Comparison of ENCODE assay signal across 7 cellular contexts in genomic region chr6:43020847-43021246, GRCh38. TPM values are rescaled to one million over a fixed set of nuclear protein-coding genes. Genes with fewer than 3 reads are reported as not detected.
DNase-seq lines count a peak whose midpoint lies in the region; ATAC-seq and TF ChIP-seq lines count a peak whose summit lies in the region.

No MANE protein-coding gene starts in this region.

- H3K9me3 Mint-ChIP-seq in HFFc6 = no peaks in the 10 kb centered on the region

- peak overlapping the region; percentile 66 for H3K4me2 ChIP-seq in SU-DHL-6 (ENCODE audit: low read depth, low read length, poor library complexity, severe bottlenecking)

- H3K36me3 ChIP-seq in SU-DHL-6 (ENCODE audit: low read length) (peaks cover 10% of the 10 kb centered on the region), gastroesophageal sphincter (peaks cover 0 to 69% of the 10 kb centered on the region in 2 donors)

- no peaks in the 10 kb centered on the region; the same call in none of the 2 replicates for H3K27me3 Mint-ChIP-seq in HFFc6 (ENCODE audit: insufficient read depth)

- TF ChIP-seq CTCF in HFFc6 (IDR thresholded peaks at IDR 0.05) = no peak
- no peak for TF ChIP-seq CTCF in SU-DHL-6 (IDR thresholded peaks at IDR 0.05; ENCODE audit: insufficient read depth, low read length, poor library complexity, severe bottlenecking)
- TF ChIP-seq CTCF in gastroesophageal sphincter (IDR thresholded peaks at IDR 0.05) = no peak

- H3K9ac ChIP-seq in SU-DHL-6 (ENCODE audit: low read length) = peak overlapping the region; percentile 91

- H3K9me3 ChIP-seq in SU-DHL-6 (ENCODE audit: insufficient read depth, low read length) (no peaks in the 10 kb centered on the region), gastroesophageal sphincter (no peaks in the 10 kb centered on the region)

- ATAC-seq in gastroesophageal sphincter = no peak
- no peak for ATAC-seq in HG03378 (IDR thresholded peaks at IDR 0.05; ENCODE audit: unreplicated experiment)
- no peak for ATAC-seq in HG03108 (IDR thresholded peaks at IDR 0.05; ENCODE audit: unreplicated experiment)
- no peak for ATAC-seq in HG03571 (IDR thresholded peaks at IDR 0.05; ENCODE audit: unreplicated experiment)

- H3K4me1 Mint-ChIP-seq in HFFc6 (ENCODE audit: low read depth) = peaks cover 39% of the 10 kb centered on the region

- H3K4me3 Mint-ChIP-seq in HFFc6 = peak overlapping the region; percentile 100

- no peak for TF ChIP-seq EP300 in gastroesophageal sphincter (IDR thresholded peaks at IDR 0.05)

- peaks cover 47% of the 10 kb centered on the region for H3K79me2 ChIP-seq in SU-DHL-6 (ENCODE audit: insufficient read depth, low read length)

- no peaks in the 10 kb centered on the region for H3K27me3 ChIP-seq in SU-DHL-6 (ENCODE audit: low read length)
- H3K27me3 ChIP-seq in gastroesophageal sphincter = no peaks in the 10 kb centered on the region

- H3F3A ChIP-seq in SU-DHL-6 (ENCODE audit: insufficient read depth) = peaks cover 20% of the 10 kb centered on the region

- WGBS in gastroesophageal sphincter (ENCODE audit: low coverage in 1 of 2), 2 donors = 40% methylated on average over 1 of the region's 5 CpGs; no CpG with 5 or more reads in 1 of the 2 donors

- H3K27ac ChIP-seq in SU-DHL-6 (ENCODE audit: low read depth, low read length) = peak overlapping the region; percentile 85
- peak overlapping the region; percentile 34 to 94 (median 90) for H3K27ac ChIP-seq in gastroesophageal sphincter

- peak overlapping the region; percentile 71 for H2AFZ ChIP-seq in SU-DHL-6 (ENCODE audit: low read depth, low read length, severe bottlenecking)

- H3K27ac Mint-ChIP-seq in HFFc6 = peak overlapping the region; percentile 66

- H3K9me2 ChIP-seq in SU-DHL-6 (replicated peaks; ENCODE audit: insufficient read depth, low read length) = no peaks in the 10 kb centered on the region

- H4K20me1 ChIP-seq in SU-DHL-6 (ENCODE audit: low read depth, low read length) = no peaks in the 10 kb centered on the region

- DNase-seq in HFFc6 (no peak), skeletal muscle cell (ENCODE audit: low read depth) (no peak)

- peak overlapping the region; percentile 93 for H3K4me3 ChIP-seq in SU-DHL-6 (ENCODE audit: insufficient read depth, low read length, poor library complexity, severe bottlenecking)
- peak overlapping the region; percentile 63 to 86 for H3K4me3 ChIP-seq in gastroesophageal sphincter
- peak overlapping the region; percentile 98 for H3K4me3 ChIP-seq in skeletal muscle cell (ENCODE audit: low read depth, low read length)

- TF ChIP-seq POLR2A in gastroesophageal sphincter (IDR thresholded peaks at IDR 0.05) = no peak

- peaks cover 0 to 62% (median 37%) of the 10 kb centered on the region in 3 donors for H3K4me1 ChIP-seq in gastroesophageal sphincter

- peaks cover 29% of the 10 kb centered on the region for H3K36me3 Mint-ChIP-seq in HFFc6 (ENCODE audit: low read depth)

RNA-seq across cellular contexts. Expression of gene RRP36, which starts 0.6 kb away (rescaled TPM):
- 100 to 1,000 TPM in 2 of 6 experiments, 10 to 100 TPM in 4; 85.0 to 101 (median 96.4) TPM for total RNA-seq in HFFc6 (2021; fragmentation: NEBNext Ultra II Directional; extraction: Animal tissue kit (Norgen Biotek cat#: 25700))
- 10 to 100 TPM; 52.8 to 62.5 (median 59.8) TPM for total RNA-seq in gastroesophageal sphincter

RNA-seq across cellular contexts. Expression of gene KLHDC3, which starts 6.8 kb away (rescaled TPM):
- total RNA-seq in HFFc6 (2021; fragmentation: NEBNext Ultra II Directional; extraction: Animal tissue kit (Norgen Biotek cat#: 25700)) = 10 to 100 TPM; 41.6 to 51.2 (median 45.9) TPM
- 100 to 1,000 TPM in 3 of 4 donors, 10 to 100 TPM in 1; 96.9 to 145 (median 129) TPM for total RNA-seq in gastroesophageal sphincter

RNA-seq across cellular contexts. Expression of gene MEA1, which starts 7.1 kb away (rescaled TPM):
- 100 to 1,000 TPM; 114 to 132 (median 118) TPM for total RNA-seq in HFFc6 (2021; fragmentation: NEBNext Ultra II Directional; extraction: Animal tissue kit (Norgen Biotek cat#: 25700))
- total RNA-seq in gastroesophageal sphincter = 10 to 100 TPM; 56.0 to 62.1 (median 58.3) TPM

RNA-seq across cellular contexts. Expression of gene CUL7, which starts 32.8 kb away (rescaled TPM):
- total RNA-seq in HFFc6 (2021; fragmentation: NEBNext Ultra II Directional; extraction: Animal tissue kit (Norgen Biotek cat#: 25700)) = 10 to 100 TPM; 33.7 to 50.3 (median 37.0) TPM
- 10 to 100 TPM; 10.9 to 16.6 (median 13.5) TPM for total RNA-seq in gastroesophageal sphincter

RNA-seq across cellular contexts. Expression of gene PPP2R5D, which starts 36.5 kb away (rescaled TPM):
- total RNA-seq in HFFc6 (2021; fragmentation: NEBNext Ultra II Directional; extraction: Animal tissue kit (Norgen Biotek cat#: 25700)) = 10 to 100 TPM; 37.7 to 50.7 (median 43.4) TPM
- total RNA-seq in gastroesophageal sphincter = 10 to 100 TPM; 30.0 to 45.1 (median 36.3) TPM
